In the genomic region with DNA sequence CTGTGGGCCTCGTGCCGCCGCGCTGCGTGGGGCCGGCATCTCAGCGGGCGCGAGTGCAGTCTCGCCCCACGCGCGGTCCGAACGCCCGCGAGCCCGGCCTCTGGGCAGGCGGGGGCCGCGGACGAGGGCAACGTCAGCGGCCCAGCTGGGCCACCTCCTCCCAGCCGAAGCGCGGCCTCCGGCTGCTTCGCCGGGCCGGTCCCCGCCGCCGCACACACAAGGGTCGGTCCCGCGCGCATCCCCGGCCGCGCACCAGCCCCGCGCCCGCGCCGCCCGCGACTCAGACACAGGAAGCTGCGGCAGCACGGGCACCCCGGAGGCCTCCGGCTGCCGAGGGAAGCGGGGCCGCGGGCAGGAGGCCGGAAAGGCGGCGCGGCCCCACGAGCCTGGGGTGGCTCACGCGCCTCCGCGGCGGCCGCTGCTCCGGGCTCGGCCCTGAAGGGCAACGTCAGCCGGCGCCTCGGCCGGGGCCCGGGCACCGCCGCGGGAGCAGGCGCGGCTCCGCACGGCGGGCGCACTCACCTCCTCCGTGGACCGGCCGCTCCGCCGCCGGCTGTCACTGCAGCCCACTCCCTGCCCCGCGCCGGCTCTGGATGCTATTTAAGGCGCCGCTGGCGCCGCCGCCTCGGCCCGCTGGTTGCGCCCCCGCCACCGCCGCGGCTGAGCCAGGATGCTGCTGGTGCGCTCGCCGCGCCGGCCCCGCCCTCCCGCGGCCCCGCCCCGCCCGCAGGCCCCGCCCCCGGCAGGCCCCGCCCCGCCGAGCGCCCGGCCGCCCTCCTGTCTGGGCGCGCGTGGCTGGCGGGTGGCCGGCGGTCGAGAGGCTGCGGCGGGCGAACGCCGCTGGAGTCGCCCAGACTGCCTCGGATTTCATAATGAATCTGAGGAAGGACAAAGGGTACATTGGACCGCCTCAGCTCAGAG, we compare ENCODE assay signal across 8 cellular contexts. TPM values are rescaled to one million over a fixed set of nuclear protein-coding genes. Genes with fewer than 3 reads are reported as not detected.
DNase-seq lines count a peak whose midpoint lies in the region; ATAC-seq and TF ChIP-seq lines count a peak whose summit lies in the region.

A gene with protein sequence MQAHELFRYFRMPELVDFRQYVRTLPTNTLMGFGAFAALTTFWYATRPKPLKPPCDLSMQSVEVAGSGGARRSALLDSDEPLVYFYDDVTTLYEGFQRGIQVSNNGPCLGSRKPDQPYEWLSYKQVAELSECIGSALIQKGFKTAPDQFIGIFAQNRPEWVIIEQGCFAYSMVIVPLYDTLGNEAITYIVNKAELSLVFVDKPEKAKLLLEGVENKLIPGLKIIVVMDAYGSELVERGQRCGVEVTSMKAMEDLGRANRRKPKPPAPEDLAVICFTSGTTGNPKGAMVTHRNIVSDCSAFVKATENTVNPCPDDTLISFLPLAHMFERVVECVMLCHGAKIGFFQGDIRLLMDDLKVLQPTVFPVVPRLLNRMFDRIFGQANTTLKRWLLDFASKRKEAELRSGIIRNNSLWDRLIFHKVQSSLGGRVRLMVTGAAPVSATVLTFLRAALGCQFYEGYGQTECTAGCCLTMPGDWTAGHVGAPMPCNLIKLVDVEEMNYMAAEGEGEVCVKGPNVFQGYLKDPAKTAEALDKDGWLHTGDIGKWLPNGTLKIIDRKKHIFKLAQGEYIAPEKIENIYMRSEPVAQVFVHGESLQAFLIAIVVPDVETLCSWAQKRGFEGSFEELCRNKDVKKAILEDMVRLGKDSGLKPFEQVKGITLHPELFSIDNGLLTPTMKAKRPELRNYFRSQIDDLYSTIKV (minus strand): TSS at position 575 of the 921 bp plus-strand sequence. CDS start 22,454 bp downstream, outside the sequence.

- H3K36me3 ChIP-seq in OCI-LY7 (ENCODE audit: insufficient read depth, low read length) = peaks cover 8% of the 10 kb centered on the region; the same call in 1 of the 2 replicates
- peaks cover 0 to 2% of the 10 kb centered on the region in 2 donors for H3K36me3 ChIP-seq in esophagus (ENCODE audit: control insufficient read depth in 2 of 2, insufficient read depth in 2 of 2, low read length in 1 of 2)
- H3K36me3 ChIP-seq in muscle layer of duodenum (ENCODE audit: control insufficient read depth in 1 of 2, insufficient read depth in 2 of 2, low read length in 2 of 2) = no peaks in the 10 kb centered on the region

- 1% methylated on average over 61 to 139 of the region's 139 CpGs for WGBS in esophagus, 2 donors

- H3K27ac ChIP-seq in C4-2B (peak within 1 kb of the TSS; percentile 72), OCI-LY7 (ENCODE audit: low read depth, low read length, poor library complexity, severe bottlenecking) (peak within 1 kb of the TSS; percentile 22), esophagus (ENCODE audit: low read depth in 2 of 2, low read length in 1 of 2) (peak within 1 kb of the TSS; percentile 79 to 85), muscle layer of duodenum (ENCODE audit: low read length) (peak within 1 kb of the TSS; percentile 73)

- POLR2A ChIA-PET in OCI-LY7 (lab: Charles Lee) = interaction anchor here (0.6 to 2.2 kb wide), 5 partner anchors 11 to 514 kb away, joined by 3 to 9 read pairs (median 3); no protein-coding TSS in a partner anchor

- peak within 1 kb of the TSS; percentile 84 for H2AFZ ChIP-seq in OCI-LY7 (ENCODE audit: low read length)

- ATAC-seq in HG03432 (IDR thresholded peaks at IDR 0.05; ENCODE audit: unreplicated experiment) = peak; percentile 74

- no TSS peak for BruUV-seq in OCI-LY7 (replicated peaks; lab: Mats Ljungman, UMichigan)

- no peak for TF ChIP-seq CTCF in C4-2B (conservative IDR thresholded peaks at IDR 0.05)
- no peak for TF ChIP-seq CTCF in OCI-LY7 (conservative IDR thresholded peaks at IDR 0.05; ENCODE audit: low read length)

- H4K20me1 ChIP-seq in OCI-LY7 (ENCODE audit: insufficient read depth, low read length) = peaks cover 20% of the 10 kb centered on the region; the same call in 1 of the 2 replicates

- CTCF ChIA-PET in OCI-LY7 (lab: Charles Lee; ENCODE audit: unreplicated experiment) = no interaction called here

- H3K4me1 ChIP-seq in OCI-LY7 (ENCODE audit: insufficient read depth, low read length, poor library complexity, severe bottlenecking) (peaks cover 42% of the 10 kb centered on the region), esophagus (ENCODE audit: control insufficient read depth in 2 of 2, insufficient read depth in 2 of 2, low read length in 1 of 2) (peaks cover 0 to 5% of the 10 kb centered on the region in 2 donors), muscle layer of duodenum (ENCODE audit: control insufficient read depth in 1 of 2, insufficient read depth in 2 of 2, low read length in 2 of 2) (peaks cover 0 to 13% of the 10 kb centered on the region in 2 donors)

- peak within 1 kb of the TSS; percentile 96 for H3K4me2 ChIP-seq in OCI-LY7 (ENCODE audit: low read length)

- intact Hi-C loops in OCI-LY7 (cut with micrococcal nuclease; ENCODE audit: unreplicated experiment) = loop anchor here (1.0 to 10.0 kb wide), 3 partner anchors 26 to 649 kb away; a partner anchor contains a TSS

- peaks cover 46% of the 10 kb centered on the region for H3K79me2 ChIP-seq in OCI-LY7 (ENCODE audit: insufficient read depth, low read depth, low read length)

- no peaks in the 10 kb centered on the region for H3K27me3 ChIP-seq in esophagus (ENCODE audit: control insufficient read depth in 1 of 2, insufficient read depth in 2 of 2, low read length in 2 of 2)
- H3K27me3 ChIP-seq in muscle layer of duodenum (ENCODE audit: low read depth, low read length) = no peaks in the 10 kb centered on the region

- no peaks in the 10 kb centered on the region for H3K9me2 ChIP-seq in OCI-LY7 (ENCODE audit: insufficient read depth, low read length)

- H3K9me3 ChIP-seq in OCI-LY7 (ENCODE audit: low read length) (no peaks in the 10 kb centered on the region), esophagus (ENCODE audit: control insufficient read depth in 2 of 2, insufficient read depth in 1 of 2, low read depth in 1 of 2, low read length in 1 of 2) (no peaks in the 10 kb centered on the region), muscle layer of duodenum (ENCODE audit: control insufficient read depth in 1 of 2, low read length in 2 of 2) (no peaks in the 10 kb centered on the region)

- peak within 1 kb of the TSS; percentile 96 for H3K4me3 ChIP-seq in OCI-LY7 (ENCODE audit: low read depth, low read length, poor library complexity, severe bottlenecking)
- peak within 1 kb of the TSS; percentile 75 to 84 for H3K4me3 ChIP-seq in esophagus (ENCODE audit: low read depth in 1 of 2, low read length in 2 of 2)
- peak within 1 kb of the TSS; percentile 62 to 80 for H3K4me3 ChIP-seq in muscle layer of duodenum (ENCODE audit: low read depth in 1 of 2, low read length in 2 of 2)

- DNase-seq in GM19238 (ENCODE audit: insufficient read length, low spot score) = peak; percentile 90
- DNase-seq in OCI-LY7 (ENCODE audit: low spot score) = peak; percentile 85
- peak; percentile 78 for DNase-seq in activated T-cell treated with anti-CD3 and anti-CD28 coated beads for 48 hours (ENCODE audit: low read depth)
- DNase-seq in stimulated activated CD8-positive, alpha-beta memory T cell treated with anti-CD3 and anti-CD28 coated beads, Interleukin-7, amount 100 ng/mL, for 48 hours (ENCODE audit: extremely low read depth in 1 of 2, low read depth in 1 of 2) = peak; percentile 55

RNA-seq across cellular contexts. Expression of the gene that starts here (rescaled TPM):
- 20.8 and 24.3 TPM in 2 replicates for total RNA-seq in OCI-LY7 (2014; rRNA removed; shearing (Covaris generic))
- total RNA-seq in OCI-LY7 (2022) = 32.0 and 32.9 TPM in 2 replicates
- 10 to 100 TPM; 41.9 to 46.5 TPM for polyA plus RNA-seq in esophagus

Comparison
In these comparisons a context has a peak if more than half of its experiments do, and no peak if none do; other contexts are left out.
1. Peak in every context shown above with its lines: DNase-seq, ATAC-seq, H3K4me3 ChIP-seq and H3K27ac ChIP-seq.
2. H3K27ac ChIP-seq: peak in every context shown above with its lines; median percentile 82 in esophagus; 73 in muscle layer of duodenum; 72 in C4-2B; 22 in OCI-LY7.